ENCODE assay signal across 8 cellular contexts in the genomic region with DNA sequence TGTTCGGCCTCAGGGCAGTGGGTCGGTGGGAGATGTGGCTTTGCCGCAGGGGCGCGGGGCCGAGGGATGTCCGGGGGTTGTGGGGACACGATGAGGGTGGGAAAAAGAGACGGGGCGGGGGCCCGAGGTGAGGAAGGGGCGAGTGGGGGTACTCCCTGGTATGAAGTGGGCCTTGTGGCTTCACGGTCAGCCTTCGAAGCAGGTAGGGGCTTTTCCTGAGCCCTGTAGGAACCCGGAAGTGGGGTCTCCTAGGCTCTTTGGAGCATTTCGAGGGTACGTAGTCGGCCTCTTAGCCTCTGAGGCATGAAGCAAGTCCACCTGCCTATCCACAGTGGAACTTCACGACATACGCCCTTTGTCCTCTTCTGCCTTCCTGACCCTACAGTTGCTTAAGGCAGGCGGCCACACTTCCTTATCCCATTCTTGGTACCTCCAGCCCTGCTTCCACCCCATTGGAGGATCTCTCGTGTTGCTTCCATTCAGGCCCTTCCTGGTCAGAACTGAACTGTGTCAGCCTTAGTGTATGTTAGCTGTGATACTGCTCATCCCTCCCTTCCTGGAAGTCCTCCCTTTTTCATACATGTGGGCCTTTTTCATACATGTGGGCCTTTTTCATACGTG. TPM values are rescaled to one million over a fixed set of nuclear protein-coding genes. Genes with fewer than 3 reads are reported as not detected.
DNase-seq lines count a peak whose midpoint lies in the region; ATAC-seq and TF ChIP-seq lines count a peak whose summit lies in the region.

No MANE protein-coding gene starts in this region.

- H3K4me3 Mint-ChIP-seq in memory B cell, result peak overlapping the region; percentile 96

- H3K4me1 Mint-ChIP-seq in memory B cell, result peaks cover 48% of the 10 kb centered on the region

- H3K9me3 ChIP-seq in BLaER1 (no peaks in the 10 kb centered on the region), HAP-1 (no peaks in the 10 kb centered on the region; the same call in 1 of the 2 replicates), SK-N-MC (ENCODE audit: low read depth, low read length) (no peaks in the 10 kb centered on the region), upper lobe of left lung (no peaks in the 10 kb centered on the region)

- 3% methylated on average over 10 to 23 of the region's 23 CpGs for WGBS in upper lobe of left lung, 2 donors

- H3K4me3 ChIP-seq in BLaER1 (peak overlapping the region; percentile 98), HAP-1 (peak overlapping the region; percentile 98), SK-N-MC (peak overlapping the region; percentile 84), upper lobe of left lung (peak overlapping the region; percentile 66 to 100 (median 92))

- DNase-seq in HAP-1 (ENCODE audit: low spot score in 2 of 2) (peak in 1 of 2 experiments; percentile 39), SK-N-MC (ENCODE audit: low read depth, low spot score) (no peak), dedifferentiated amniotic fluid mesenchymal stem cell (ENCODE audit: extremely low spot score) (peak; percentile 40), memory B cell (ENCODE audit: low spot score in 2 of 2) (no peak), upper lobe of left lung (peak in 1 of 2 donors; percentile 68)

- H3K4me2 ChIP-seq in BLaER1, result peak overlapping the region; percentile 94

- H3K9me3 Mint-ChIP-seq in memory B cell, result no peaks in the 10 kb centered on the region

- TF ChIP-seq CTCF in upper lobe of left lung (IDR thresholded peaks at IDR 0.05), result peak in 3 of 6 experiments; percentile 7 to 15 (median 12)

- H3K4me1 ChIP-seq in BLaER1, result peaks cover 37% of the 10 kb centered on the region
- peaks cover 4% of the 10 kb centered on the region for H3K4me1 ChIP-seq in HAP-1
- H3K4me1 ChIP-seq in upper lobe of left lung, result peaks cover 28 to 46% (median 33%) of the 10 kb centered on the region in 4 donors

- ATAC-seq in memory B cell (ENCODE audit: low read depth) (no peak), upper lobe of left lung (ENCODE audit: low FRiP score in 2 of 2) (peak; percentile 47 to 54), HG02623 (IDR thresholded peaks at IDR 0.05; ENCODE audit: unreplicated experiment) (no peak), HG02642 (IDR thresholded peaks at IDR 0.05; ENCODE audit: poor library complexity, unreplicated experiment) (no peak)

- H3K27me3 ChIP-seq in BLaER1 (no peaks in the 10 kb centered on the region), HAP-1 (ENCODE audit: low read depth) (no peaks in the 10 kb centered on the region), upper lobe of left lung (no peaks in the 10 kb centered on the region)

- peaks cover 51% of the 10 kb centered on the region for H4K20me1 ChIP-seq in BLaER1

- H3K36me3 Mint-ChIP-seq in memory B cell, result peaks cover 34% of the 10 kb centered on the region

- TF ChIP-seq POLR2A in upper lobe of left lung (IDR thresholded peaks at IDR 0.05), result no peak

- no peak for TF ChIP-seq EP300 in upper lobe of left lung (IDR thresholded peaks at IDR 0.05)

- H3K27ac Mint-ChIP-seq in memory B cell, result peak overlapping the region; percentile 98

- H3K9ac ChIP-seq in BLaER1 (peak overlapping the region; percentile 98), SK-N-MC (ENCODE audit: insufficient read length) (peak overlapping the region; percentile 97)

- no peaks in the 10 kb centered on the region for H3K27me3 Mint-ChIP-seq in memory B cell

- H3K27ac ChIP-seq in BLaER1, result peak overlapping the region; percentile 99
- peak overlapping the region; percentile 97; the same call in 1 of the 2 replicates for H3K27ac ChIP-seq in SK-N-MC
- peak overlapping the region; percentile 91 to 99 (median 98) for H3K27ac ChIP-seq in upper lobe of left lung

- H3K36me3 ChIP-seq in BLaER1 (peaks cover 56% of the 10 kb centered on the region), HAP-1 (replicated peaks) (peaks cover 46% of the 10 kb centered on the region), SK-N-MC (ENCODE audit: insufficient read depth, low read length) (peaks cover 5% of the 10 kb centered on the region; the same call in 1 of the 2 replicates), upper lobe of left lung (peaks cover 13 to 35% (median 23%) of the 10 kb centered on the region in 4 donors)

- in situ Hi-C loops in HAP-1 (cut with MboI; ENCODE audit: low sequenced_read_pairs), result no loop called here

RNA-seq across cellular contexts. Expression of gene ARPC4, which starts 0.4 kb away (rescaled TPM):
- 100 to 1,000 TPM in 5 of 6 donors, 10 to 100 TPM in 1; 88.3 to 186 (median 158) TPM for total RNA-seq in upper lobe of left lung

RNA-seq across cellular contexts. Expression of gene TADA3, which starts 1.0 kb away (rescaled TPM):
- total RNA-seq in upper lobe of left lung, result 10 to 100 TPM; 48.2 to 68.0 (median 60.7) TPM

RNA-seq across cellular contexts. Expression of gene TTLL3, which starts 16.8 kb away (rescaled TPM):
- total RNA-seq in upper lobe of left lung, result 100 to 1,000 TPM in 2 of 6 donors, 10 to 100 TPM in 4; 33.0 to 544 (median 64.4) TPM

RNA-seq across cellular contexts. Expression of gene CAMK1, which starts 23.5 kb away (rescaled TPM):
- 10 to 100 TPM; 19.5 to 44.0 (median 27.6) TPM for total RNA-seq in upper lobe of left lung

RNA-seq across cellular contexts. Expression of gene OGG1, which starts 43.5 kb away (rescaled TPM):
- total RNA-seq in upper lobe of left lung, result 10 to 100 TPM; 13.7 to 49.2 (median 18.3) TPM

Comparison
In these comparisons a context has a peak if more than half of its experiments do, and no peak if none do; other contexts are left out.
1. ATAC-seq: peak in upper lobe of left lung (2 of 2); none in memory B cell (single experiment), HG02623 (single experiment) and HG02642 (single experiment).
2. Peak in every context shown above with its lines, with median percentiles within 50 percentile points of each other: H3K27ac ChIP-seq and H3K4me3 ChIP-seq.